In genomic region chr6:120908767-120909166, GRCh38 we compare ENCODE assay signal across 29 cellular contexts.
"Had no signal": no experiment of that assay in that cellular context is flagged by ENCODE, and none has a peak within 500 bp of the region (broad histone marks: within the 10 kb centered on the region; RNA-seq: fewer than 3 reads in every experiment).

No MANE protein-coding gene starts in this region.

- H3K4me3 ChIP-seq: ascending aorta, breast epithelium, gastrocnemius medialis, heart left ventricle had no signal

- ATAC-seq: activated naive CD4-positive, alpha-beta T cell treated with anti-CD3 and anti-CD28 coated beads, Interleukin-2, amount 50 U/mL, for 72 hours; activated T-cell treated with anti-CD3 and anti-CD28 coated beads, Interleukin-2, amount 50 U/mL, for 72 hours; effector memory CD8-positive, alpha-beta T cell; gastrocnemius medialis; heart left ventricle; WTC11 had no signal

- H3K36me3 ChIP-seq: ascending aorta, breast epithelium, gastrocnemius medialis, heart left ventricle had no signal

- H3K27ac ChIP-seq: ascending aorta, breast epithelium, epithelial cell of prostate, gastrocnemius medialis, heart left ventricle, VCaP had no signal

- H3K9me3 ChIP-seq: ascending aorta, breast epithelium, gastrocnemius medialis had no signal

- H3K27me3 ChIP-seq: ascending aorta, breast epithelium, gastrocnemius medialis, heart left ventricle had no signal

- FAIRE-seq: TTC549 had no signal

- H3K4me1 ChIP-seq: ascending aorta, breast epithelium, gastrocnemius medialis, heart left ventricle had no signal

- DNase-seq: activated CD4-positive, alpha-beta memory T cell treated with anti-CD3 and anti-CD28 coated beads, Interleukin-2, amount 10 ng/mL, durations not matched to agents 7 days and 5 days; activated CD4-positive, alpha-beta T cell treated with anti-CD3 and anti-CD28 coated beads for 1 hour; activated CD4-positive, alpha-beta T cell treated with anti-CD3 and anti-CD28 coated beads for 4 hours; activated CD4-positive, alpha-beta T cell treated with anti-CD3 and anti-CD28 coated beads, Interleukin-2, amount 10 ng/mL, durations not matched to agents 7 days and 5 days; activated CD4-positive, alpha-beta T cell treated with anti-CD3 and anti-CD28 coated beads, Interleukin-2, amount 50 U/mL, for 4 hours; activated CD8-positive, alpha-beta memory T cell treated with anti-CD3 and anti-CD28 coated beads, Interleukin-2, amount 50 U/mL, for 48 hours; activated gamma-delta T cell; activated naive CD4-positive, alpha-beta T cell; activated naive CD4-positive, alpha-beta T cell treated with anti-CD3 and anti-CD28 coated beads, Interleukin-2, amount 10 ng/mL, durations not matched to agents 7 days and 5 days; activated naive CD8-positive, alpha-beta T cell treated with anti-CD3 and anti-CD28 coated beads, Interleukin-2, amount 10 ng/mL, durations not matched to agents 7 days and 5 days; activated T-cell treated with anti-CD3 and anti-CD28 coated beads for 4 hours; activated T-cell treated with anti-CD3 and anti-CD28 coated beads, Interleukin-2, amount 50 U/mL, for 24 hours; activated T-cell treated with anti-CD3 and anti-CD28 coated beads, Interleukin-2, amount 50 U/mL, for 72 hours; cortex of kidney; dermis blood vessel endothelial cell; effector CD4-positive, alpha-beta T cell; effector memory CD8-positive, alpha-beta T cell; foreskin fibroblast; gastrocnemius medialis; glutamatergic neuron; heart left ventricle; T-helper 2 cell had no signal
